Comparison of ENCODE assay signal across 8 cellular contexts in the genomic region with DNA sequence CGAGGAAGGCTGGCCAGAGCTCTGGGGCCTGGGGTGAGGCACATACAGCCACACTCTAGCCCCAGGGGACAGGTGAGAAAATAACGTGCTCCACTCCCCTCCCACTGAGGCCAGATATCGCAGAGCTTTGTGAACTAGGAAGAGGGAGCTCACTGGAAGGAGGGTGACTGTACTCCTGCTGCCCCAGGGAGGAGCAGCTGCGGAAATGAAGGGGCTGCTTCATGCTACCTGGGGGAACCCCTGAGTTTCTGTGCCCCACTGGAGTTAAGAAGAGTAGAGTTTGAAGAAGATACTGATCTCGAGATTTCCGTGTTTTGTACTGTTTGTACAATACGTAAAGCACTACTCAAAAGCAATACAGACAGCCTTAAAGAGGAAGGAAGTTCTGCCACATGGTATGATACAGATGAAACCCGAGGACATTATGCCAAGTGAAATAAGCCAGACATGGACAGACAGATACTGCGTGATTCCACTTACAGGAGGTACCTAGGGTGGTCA.
DNase-seq lines count a peak whose midpoint lies in the region; ATAC-seq lines count a peak whose summit lies in the region.

No MANE protein-coding gene starts in this region.

- peak; percentile 62 for ATAC-seq in HG02610 (IDR thresholded peaks at IDR 0.05; ENCODE audit: unreplicated experiment)
- ATAC-seq in GM21737 (IDR thresholded peaks at IDR 0.05; ENCODE audit: unreplicated experiment), result no peak
- ATAC-seq in GM19328 (IDR thresholded peaks at IDR 0.05; ENCODE audit: unreplicated experiment), result no peak

- intact Hi-C loops in dendritic cell treated with granulocyte-macrophage colony-stimulating factor and Interleukin-4, amounts not matched to agents 40 ng/mL and 50 ng/mL, for 4 days (cut with micrococcal nuclease), result no loop called here

- DNase-seq in T-helper 2 cell treated with Interferon-gamma antibody and Interleukin-4, amounts not matched to agents 5 μg/mL and 100 μg/mL, for 36 hours (ENCODE audit: low spot score), result peak; percentile 45
- peak; percentile 50 for DNase-seq in stimulated activated CD4-positive, alpha-beta T cell treated with anti-CD3 and anti-CD28 coated beads, Interleukin-4, amount 100 ng/mL, for 24 hours
- DNase-seq in middle frontal gyrus (ENCODE audit: extremely low spot score, low spot score) (no peak), NCI-H524 (lab: John Stamatoyannopoulos, UW) (no peak)

- H3K27me3 Mint-ChIP-seq in T-helper 2 cell treated with Interferon-gamma antibody and Interleukin-4, amounts not matched to agents 5 μg/mL and 100 μg/mL, for 36 hours (ENCODE audit: low read depth), result no peaks in the 10 kb centered on the region
- no peaks in the 10 kb centered on the region for H3K27me3 Mint-ChIP-seq in dendritic cell treated with granulocyte-macrophage colony-stimulating factor and Interleukin-4, amounts not matched to agents 40 ng/mL and 50 ng/mL, for 4 days

- peaks cover 30% of the 10 kb centered on the region for H3K36me3 Mint-ChIP-seq in T-helper 2 cell treated with Interferon-gamma antibody and Interleukin-4, amounts not matched to agents 5 μg/mL and 100 μg/mL, for 36 hours (ENCODE audit: low read depth)
- H3K36me3 Mint-ChIP-seq in dendritic cell treated with granulocyte-macrophage colony-stimulating factor and Interleukin-4, amounts not matched to agents 40 ng/mL and 50 ng/mL, for 4 days (ENCODE audit: low read depth), result peaks cover 55% of the 10 kb centered on the region

- H3K4me1 Mint-ChIP-seq in T-helper 2 cell treated with Interferon-gamma antibody and Interleukin-4, amounts not matched to agents 5 μg/mL and 100 μg/mL, for 36 hours (ENCODE audit: low read depth), result peaks cover 47% of the 10 kb centered on the region
- H3K4me1 Mint-ChIP-seq in dendritic cell treated with granulocyte-macrophage colony-stimulating factor and Interleukin-4, amounts not matched to agents 40 ng/mL and 50 ng/mL, for 4 days (ENCODE audit: low read depth), result peaks cover 31% of the 10 kb centered on the region

- peak overlapping the region; percentile 99 for H3K27ac Mint-ChIP-seq in T-helper 2 cell treated with Interferon-gamma antibody and Interleukin-4, amounts not matched to agents 5 μg/mL and 100 μg/mL, for 36 hours
- peak overlapping the region; percentile 89 for H3K27ac Mint-ChIP-seq in dendritic cell treated with granulocyte-macrophage colony-stimulating factor and Interleukin-4, amounts not matched to agents 40 ng/mL and 50 ng/mL, for 4 days

- H3K4me3 Mint-ChIP-seq in T-helper 2 cell treated with Interferon-gamma antibody and Interleukin-4, amounts not matched to agents 5 μg/mL and 100 μg/mL, for 36 hours, result peak overlapping the region; percentile 84
- peak overlapping the region; percentile 49 for H3K4me3 Mint-ChIP-seq in dendritic cell treated with granulocyte-macrophage colony-stimulating factor and Interleukin-4, amounts not matched to agents 40 ng/mL and 50 ng/mL, for 4 days

- H3K9me3 Mint-ChIP-seq in T-helper 2 cell treated with Interferon-gamma antibody and Interleukin-4, amounts not matched to agents 5 μg/mL and 100 μg/mL, for 36 hours, result peaks cover 3% of the 10 kb centered on the region
- H3K9me3 Mint-ChIP-seq in dendritic cell treated with granulocyte-macrophage colony-stimulating factor and Interleukin-4, amounts not matched to agents 40 ng/mL and 50 ng/mL, for 4 days, result no peaks in the 10 kb centered on the region

Comparison
In these comparisons a context has a peak if more than half of its experiments do, and no peak if none do; other contexts are left out.
1. DNase-seq: peak in T-helper 2 cell treated with Interferon-gamma antibody and Interleukin-4, amounts not matched to agents 5 μg/mL and 100 μg/mL, for 36 hours (single experiment) and stimulated activated CD4-positive, alpha-beta T cell treated with anti-CD3 and anti-CD28 coated beads, Interleukin-4, amount 100 ng/mL, for 24 hours (single experiment); none in middle frontal gyrus (single experiment) and NCI-H524 (0 of 2).